Comparison of ENCODE assay signal across 12 cellular contexts in the genomic region with DNA sequence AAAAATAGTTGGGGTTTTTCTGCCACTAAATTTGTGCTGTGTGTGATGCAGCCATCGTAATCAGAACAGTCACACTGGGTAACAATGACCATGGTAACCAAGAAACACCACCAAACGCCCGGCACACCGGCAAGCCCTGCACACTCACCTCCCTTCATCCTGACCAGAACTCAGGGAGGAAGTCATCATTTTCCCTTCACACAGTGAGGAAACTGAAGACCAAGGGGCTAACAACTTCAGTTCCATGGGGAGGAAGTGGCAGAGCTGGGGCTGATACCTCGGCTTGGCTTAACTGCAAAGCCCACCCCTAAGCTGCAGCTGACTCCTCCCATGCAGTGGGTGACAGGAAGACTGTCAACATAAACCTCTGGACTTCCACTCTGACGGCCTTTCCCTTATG.
DNase-seq lines count a peak whose midpoint lies in the region; ATAC-seq, FAIRE-seq and TF ChIP-seq lines count a peak whose summit lies in the region.
"Had no signal": no experiment of that assay in that cellular context is flagged by ENCODE, and none has a peak within 500 bp of the region (broad histone marks: within the 10 kb centered on the region; RNA-seq: fewer than 3 reads in every experiment).

No MANE protein-coding gene starts in this region.

- H3K36me3 Mint-ChIP-seq in naive thymus-derived CD4-positive, alpha-beta T cell: peaks cover 0 to 6% (median 4%) of the 10 kb centered on the region in 5 donors

- intact Hi-C loops in naive thymus-derived CD4-positive, alpha-beta T cell (cut with micrococcal nuclease): loop anchor here in 1 of 2 donors (10.0 kb wide), 1 partner anchor 56 kb away; no protein-coding TSS in a partner anchor

- H3K4me3 Mint-ChIP-seq in naive thymus-derived CD4-positive, alpha-beta T cell: no peak overlapping the region

- no peak for TF ChIP-seq CTCF in GM10266 (IDR thresholded peaks at IDR 0.05; ENCODE audit: control insufficient read depth, insufficient read depth, low read depth, missing control alignments)

- peak; percentile 35 for DNase-seq in GM12891 (ENCODE audit: insufficient read length, low spot score)
- no peak for DNase-seq in naive thymus-derived CD4-positive, alpha-beta T cell
- no peak for DNase-seq in stimulated activated CD4-positive, alpha-beta T cell treated with anti-CD3 and anti-CD28 coated beads, Interleukin-2, amount 100 ng/mL, for 24 hours
- DNase-seq in GM10266 (ENCODE audit: extremely low spot score): no peak
- DNase-seq in SK-N-DZ (ENCODE audit: low spot score): no peak
- DNase-seq: MM.1S; NCI-H510A treated with DMSO at 0.1 percent for 48 hours; stimulated activated CD4-positive, alpha-beta T cell treated with anti-CD3 and anti-CD28 coated beads, Interleukin-12 subunit alpha, Interleukin-12 subunit beta, amount 100 ng/mL, for 4 hours; stimulated activated naive CD4-positive, alpha-beta T cell treated with Interleukin-2 at 50 U/mL for 16 hours had no signal

- H3K9me3 Mint-ChIP-seq in naive thymus-derived CD4-positive, alpha-beta T cell: peaks cover 0 to 11% (median 4%) of the 10 kb centered on the region in 11 donors

- POLR2A ChIA-PET in naive thymus-derived CD4-positive, alpha-beta T cell (lab: Charles Lee): no interaction called here

- no peak for TF ChIP-seq POLR2A in GM12891 (IDR thresholded peaks at IDR 0.05; ENCODE audit: low read depth, low read length)
- TF ChIP-seq POLR2A in Raji (IDR thresholded peaks at IDR 0.05; ENCODE audit: insufficient read depth, low read depth, low read length): peak; percentile 58

- peak overlapping the region in 1 of 9 donors; percentile 41 for H3K27ac Mint-ChIP-seq in naive thymus-derived CD4-positive, alpha-beta T cell

- peaks cover 0 to 4% of the 10 kb centered on the region in 2 donors for H3K4me1 ChIP-seq in naive thymus-derived CD4-positive, alpha-beta T cell (ENCODE audit: control insufficient read depth in 2 of 2, insufficient read depth in 2 of 2, low read length in 2 of 2)

- no peaks in the 10 kb centered on the region for H3K36me3 ChIP-seq in naive thymus-derived CD4-positive, alpha-beta T cell (ENCODE audit: control insufficient read depth in 2 of 3, insufficient read depth in 3 of 3, low read length in 3 of 3)

- CTCF ChIA-PET in naive thymus-derived CD4-positive, alpha-beta T cell (lab: Charles Lee): no interaction called here

- peak; percentile 55 for ATAC-seq in HG02623 (IDR thresholded peaks at IDR 0.05; ENCODE audit: unreplicated experiment)
- peak; percentile 43 for ATAC-seq in naive thymus-derived CD4-positive, alpha-beta T cell
- no peak for ATAC-seq in HG02571 (IDR thresholded peaks at IDR 0.05; ENCODE audit: unreplicated experiment)

- H3K27ac ChIP-seq in naive thymus-derived CD4-positive, alpha-beta T cell (ENCODE audit: low read depth, low read length): no peak overlapping the region

- H3K27me3 Mint-ChIP-seq in naive thymus-derived CD4-positive, alpha-beta T cell: peaks cover 7 to 14% (median 12%) of the 10 kb centered on the region in 5 donors

- H3K27me3 ChIP-seq in naive thymus-derived CD4-positive, alpha-beta T cell (ENCODE audit: control insufficient read depth in 2 of 2, insufficient read depth in 2 of 2, low read length in 2 of 2): no peaks in the 10 kb centered on the region

- peaks cover 0 to 7% (median 0%) of the 10 kb centered on the region in 3 experiments for H3K9me3 ChIP-seq in naive thymus-derived CD4-positive, alpha-beta T cell (ENCODE audit: control insufficient read depth in 2 of 3, low read length in 3 of 3)

- H3K4me1 Mint-ChIP-seq in naive thymus-derived CD4-positive, alpha-beta T cell: peaks cover 2 to 34% (median 8%) of the 10 kb centered on the region in 7 donors

- peak; percentile 35 for FAIRE-seq in GM12891 (lab: Jason Lieb, UNC)

- no peak overlapping the region for H3K4me3 ChIP-seq in naive thymus-derived CD4-positive, alpha-beta T cell (ENCODE audit: low read length)

TF ChIP-seq in GM12891, 5 proteins besides CTCF, POLR2A, EP300 and RAD21:
- TF ChIP-seq SPI1 (IDR thresholded peaks at IDR 0.05; ENCODE audit: low read depth, low read length): peak; percentile 58
- TF ChIP-seq TAF1 (IDR thresholded peaks at IDR 0.05; ENCODE audit: low read depth, low read length): no peak
TF ChIP-seq in GM12891: peak in this region for 1.
